13 cellular contexts compared by ENCODE assay signal in the genomic region with DNA sequence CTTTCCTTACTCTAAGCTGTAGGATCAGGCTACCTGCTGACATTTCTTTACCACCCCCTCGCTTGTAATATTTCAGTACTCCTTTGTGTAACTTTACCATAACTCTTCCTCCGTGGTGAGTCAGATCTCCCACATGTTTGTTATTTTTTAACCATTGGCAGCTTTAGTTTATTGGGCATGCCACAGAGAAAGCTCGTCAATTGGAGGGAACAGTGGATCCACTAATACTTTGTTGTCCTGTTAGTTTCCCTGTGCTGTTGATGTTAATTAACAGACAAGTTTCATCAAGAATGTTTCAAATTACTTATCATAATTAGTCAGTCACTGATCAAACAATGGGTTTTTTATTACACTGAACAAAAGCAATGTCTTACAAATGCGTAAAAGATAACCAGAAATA. TPM values are rescaled to one million over a fixed set of nuclear protein-coding genes. Genes with fewer than 3 reads are reported as not detected.
A peak's percentile ranks its signal among the peaks of the same experiment; 100 is the strongest.
DNase-seq lines count a peak whose midpoint lies in the region; ATAC-seq and TF ChIP-seq lines count a peak whose summit lies in the region.
"Had no signal": no experiment of that assay in that cellular context is flagged by ENCODE, and none has a peak within 500 bp of the region (broad histone marks: within the 10 kb centered on the region; RNA-seq: fewer than 3 reads in every experiment).

No MANE protein-coding gene starts in this region.

- H3K27me3 ChIP-seq in layer of hippocampus (ENCODE audit: control insufficient read depth, insufficient read depth, low read length) (no peaks in the 10 kb centered on the region), trophoblast cell (ENCODE audit: insufficient read depth, low read length) (no peaks in the 10 kb centered on the region), gastrocnemius medialis (no peaks in the 10 kb centered on the region), esophagus muscularis mucosa (no peaks in the 10 kb centered on the region)
- H3K27me3 ChIP-seq: cardiac muscle cell had no signal

- no peak overlapping the region for H4K91ac ChIP-seq in trophoblast cell (ENCODE audit: low read depth, low read length)

- no peak for TF ChIP-seq EP300 in esophagus muscularis mucosa (IDR thresholded peaks at IDR 0.05)

- H3K4me3 ChIP-seq in trophoblast cell (ENCODE audit: low read depth, low read length) (no peak overlapping the region), gastrocnemius medialis (no peak overlapping the region), esophagus muscularis mucosa (no peak overlapping the region)
- H3K4me3 ChIP-seq: cardiac muscle cell had no signal

- H3K4me1 ChIP-seq in trophoblast cell (ENCODE audit: control insufficient read depth in 1 of 2, insufficient read depth in 2 of 2, low read length in 2 of 2) (peaks cover 3 to 5% of the 10 kb centered on the region in 2 experiments), gastrocnemius medialis (peaks cover 6 to 24% of the 10 kb centered on the region in 2 donors), esophagus muscularis mucosa (peaks cover 0 to 40% (median 32%) of the 10 kb centered on the region in 4 donors)

- no peak overlapping the region for H4K8ac ChIP-seq in trophoblast cell (ENCODE audit: low read depth, low read length)

- no peak overlapping the region for H3K9ac ChIP-seq in trophoblast cell (ENCODE audit: low read length)

- intact Hi-C loops in gastrocnemius medialis (cut with DNase I; ENCODE audit: low total_unique reads) (no loop called here), esophagus muscularis mucosa (cut with DNase I) (no loop called here)

- TF ChIP-seq POLR2A in gastrocnemius medialis (IDR thresholded peaks at IDR 0.05) (no peak), esophagus muscularis mucosa (IDR thresholded peaks at IDR 0.05; ENCODE audit: low read depth) (no peak)

- no peak overlapping the region for H2BK12ac ChIP-seq in trophoblast cell (ENCODE audit: low read length)

- no peak overlapping the region for H2BK120ac ChIP-seq in trophoblast cell (ENCODE audit: insufficient read depth, low read length, poor library complexity)

- WGBS in trophoblast cell (ENCODE audit: extremely low coverage, insufficient coverage, insufficient read length): no CpG with 5 or more reads among the region's 4 CpGs
- WGBS in esophagus muscularis mucosa: 79% methylated on average over 4 of the region's 4 CpGs

- H4K12ac ChIP-seq in trophoblast cell (ENCODE audit: low read depth, low read length): no peak overlapping the region

- H3K27ac ChIP-seq in cingulate gyrus (ENCODE audit: low read depth, low read length) (peak overlapping the region; percentile 50), layer of hippocampus (ENCODE audit: low read depth, low read length) (peak overlapping the region; percentile 9), trophoblast cell (ENCODE audit: low read depth, low read length) (no peak overlapping the region), gastrocnemius medialis (no peak overlapping the region), esophagus muscularis mucosa (replicated peaks in 1 of 4) (no peak overlapping the region)
- H3K27ac ChIP-seq: cardiac muscle cell had no signal

- no peak overlapping the region for H3K4ac ChIP-seq in trophoblast cell (ENCODE audit: low read depth, low read length)

- H3K4me2 ChIP-seq in trophoblast cell (ENCODE audit: low read length): no peak overlapping the region

- peaks cover 8% of the 10 kb centered on the region for H3K79me2 ChIP-seq in trophoblast cell (ENCODE audit: control insufficient read depth, insufficient read depth, low read length, poor library complexity)

- no peak overlapping the region for H3K14ac ChIP-seq in trophoblast cell (ENCODE audit: low read length)

- H3K23ac ChIP-seq in trophoblast cell (ENCODE audit: low read length): no peak overlapping the region

- DNase-seq in COLO829 (ENCODE audit: low spot score) (peak; percentile 79), LoVo (ENCODE audit: low spot score) (peak; percentile 34), trophoblast cell (no peak), NCI-H2227 (lab: John Stamatoyannopoulos, UW; ENCODE audit: unreplicated experiment) (no peak), gastrocnemius medialis (no peak), esophagus muscularis mucosa (ENCODE audit: extremely low spot score) (no peak)
- DNase-seq: activated gamma-delta T cell, NCI-H1694, NCI-H82, Right ventricle myocardium superior had no signal

- H3K9me3 ChIP-seq in trophoblast cell (ENCODE audit: insufficient read depth, low read depth, low read length) (no peaks in the 10 kb centered on the region), gastrocnemius medialis (no peaks in the 10 kb centered on the region), esophagus muscularis mucosa (no peaks in the 10 kb centered on the region)

- in situ Hi-C loops in gastrocnemius medialis (cut with MboI; ENCODE audit: low sequenced_read_pairs in 4 of 4): no loop called here

- H3K36me3 ChIP-seq in trophoblast cell (ENCODE audit: control insufficient read depth in 1 of 2, insufficient read depth in 2 of 2, low read length in 2 of 2) (peaks cover 9 to 15% of the 10 kb centered on the region in 2 experiments), gastrocnemius medialis (peaks cover 0 to 5% of the 10 kb centered on the region in 2 donors), esophagus muscularis mucosa (peaks cover 0 to 4% (median 4%) of the 10 kb centered on the region in 4 donors)
- H3K36me3 ChIP-seq: cardiac muscle cell had no signal

- H3K18ac ChIP-seq in trophoblast cell (ENCODE audit: low read length): no peak overlapping the region

- TF ChIP-seq CTCF in gastrocnemius medialis (IDR thresholded peaks at IDR 0.05 in 4 of 5, conservative IDR thresholded peaks at IDR 0.05 in 1 of 5): no peak
- TF ChIP-seq CTCF in esophagus muscularis mucosa (IDR thresholded peaks at IDR 0.05): no peak

- no peak overlapping the region for H2AFZ ChIP-seq in trophoblast cell (ENCODE audit: insufficient read depth, low read length, poor library complexity)

- peaks cover under 1% of the 10 kb centered on the region for H3K79me1 ChIP-seq in trophoblast cell (ENCODE audit: low read length)

- no peak for ATAC-seq in gastrocnemius medialis

- H2AK5ac ChIP-seq in trophoblast cell (ENCODE audit: low read length): no peak overlapping the region

- no peak overlapping the region for H2BK5ac ChIP-seq in trophoblast cell (ENCODE audit: low read depth, low read length, poor library complexity)

RNA-seq across cellular contexts. Expression of a gene that starts 22.4 kb away (rescaled TPM):
- 67.0 and 70.6 TPM in 2 replicates for polyA plus RNA-seq in trophoblast cell (2013)
- total RNA-seq in gastrocnemius medialis: 1 to 10 TPM; 5.7 to 9.3 (median 6.1) TPM
- 10 to 100 TPM in 3 of 4 donors, 1 to 10 TPM in 1; 10.0 to 20.2 (median 17.5) TPM for total RNA-seq in esophagus muscularis mucosa

RNA-seq across cellular contexts. Expression of a gene that starts 54.9 kb away (rescaled TPM):
- 92.8 and 95.6 TPM in 2 replicates for polyA plus RNA-seq in trophoblast cell (2013)
- total RNA-seq in gastrocnemius medialis (10 to 100 TPM; 10.0 to 41.1 (median 12.9) TPM), esophagus muscularis mucosa (10 to 100 TPM; 46.7 to 77.2 (median 62.6) TPM)

Comparison
In these comparisons a context has a peak if more than half of its experiments do, and no peak if none do; other contexts are left out.
1. DNase-seq: peak in COLO829 (single experiment) and LoVo (single experiment); none in trophoblast cell (0 of 2), NCI-H2227 (single experiment), gastrocnemius medialis (0 of 2) and esophagus muscularis mucosa (single experiment).
2. H3K27ac ChIP-seq: peak in cingulate gyrus (single experiment) and layer of hippocampus (single experiment); none in trophoblast cell (single experiment), gastrocnemius medialis (0 of 4) and esophagus muscularis mucosa (0 of 4).